Comparison of ENCODE assay signal across 8 cellular contexts in genomic region chr5:116084891-116085715, GRCh38. TPM values are rescaled to one million over a fixed set of nuclear protein-coding genes. Genes with fewer than 3 reads are reported as not detected.
DNase-seq lines count a peak whose midpoint lies in the region; ATAC-seq and TF ChIP-seq lines count a peak whose summit lies in the region.

TSS of gene COMMD10 (plus strand) at chr5:116085025.

- CTCF ChIA-PET in naive thymus-derived CD4-positive, alpha-beta T cell (lab: Charles Lee): no interaction called here

- ATAC-seq in GM21717 (IDR thresholded peaks at IDR 0.05; ENCODE audit: unreplicated experiment): peak; percentile 94
- ATAC-seq in naive thymus-derived CD4-positive, alpha-beta T cell: peak; percentile 95
- peak; percentile 97 for ATAC-seq in stimulated activated memory B cell treated with anti-CD40 and anti-IgM and Interleukin-4, amounts not matched to agents 10 μg/mL and 1 μg/mL and 100 μg/mL, for 72 hours

- DNase-seq in DMS79 (lab: John Stamatoyannopoulos, UW) (peak; percentile 36), RPMI7951 (ENCODE audit: low read depth) (peak; percentile 83), fibroblast of lung (ENCODE audit: low read depth in 2 of 2) (peak; percentile 90)
- peak; percentile 90 for DNase-seq in Jurkat, Clone E6-1 (ENCODE audit: low read depth, low spot score)
- peak; percentile 72 for DNase-seq in activated T-helper 1 cell treated with anti-CD3 and anti-CD28 coated beads, Interleukin-12 subunit alpha, Interleukin-12 subunit beta, Interleukin-2, Interleukin-4 antibody, amounts not matched to agents 30 ng/mL and 10 ng/mL and 1 ng/mL, durations not matched to agents 14 hours and 24 hours and 36 hours (ENCODE audit: low spot score)
- DNase-seq in naive thymus-derived CD4-positive, alpha-beta T cell: peak; percentile 65 to 88 (median 83)

- no peaks in the 10 kb centered on the region for H3K27me3 ChIP-seq in fibroblast of lung (ENCODE audit: control insufficient read depth, insufficient read depth, low read length)
- no peaks in the 10 kb centered on the region for H3K27me3 ChIP-seq in naive thymus-derived CD4-positive, alpha-beta T cell (ENCODE audit: control insufficient read depth in 2 of 2, insufficient read depth in 2 of 2, low read length in 2 of 2)

- H3K4me1 Mint-ChIP-seq in activated T-helper 1 cell treated with anti-CD3 and anti-CD28 coated beads, Interleukin-12 subunit alpha, Interleukin-12 subunit beta, Interleukin-2, Interleukin-4 antibody, amounts not matched to agents 30 ng/mL and 10 ng/mL and 1 ng/mL, durations not matched to agents 14 hours and 24 hours and 36 hours (ENCODE audit: low read depth): peaks cover 30% of the 10 kb centered on the region
- peaks cover 22 to 77% (median 66%) of the 10 kb centered on the region in 7 donors for H3K4me1 Mint-ChIP-seq in naive thymus-derived CD4-positive, alpha-beta T cell
- peaks cover 69% of the 10 kb centered on the region for H3K4me1 Mint-ChIP-seq in stimulated activated memory B cell treated with anti-CD40 and anti-IgM and Interleukin-4, amounts not matched to agents 10 μg/mL and 1 μg/mL and 100 μg/mL, for 72 hours

- H3K27me3 Mint-ChIP-seq in activated T-helper 1 cell treated with anti-CD3 and anti-CD28 coated beads, Interleukin-12 subunit alpha, Interleukin-12 subunit beta, Interleukin-2, Interleukin-4 antibody, amounts not matched to agents 30 ng/mL and 10 ng/mL and 1 ng/mL, durations not matched to agents 14 hours and 24 hours and 36 hours (ENCODE audit: insufficient read depth): peaks cover 4% of the 10 kb centered on the region
- peaks cover 0 to 3% (median 0%) of the 10 kb centered on the region in 5 donors for H3K27me3 Mint-ChIP-seq in naive thymus-derived CD4-positive, alpha-beta T cell
- H3K27me3 Mint-ChIP-seq in stimulated activated memory B cell treated with anti-CD40 and anti-IgM and Interleukin-4, amounts not matched to agents 10 μg/mL and 1 μg/mL and 100 μg/mL, for 72 hours: no peaks in the 10 kb centered on the region

- intact Hi-C loops in activated T-helper 1 cell treated with anti-CD3 and anti-CD28 coated beads, Interleukin-12 subunit alpha, Interleukin-12 subunit beta, Interleukin-2, Interleukin-4 antibody, amounts not matched to agents 30 ng/mL and 10 ng/mL and 1 ng/mL, durations not matched to agents 14 hours and 24 hours and 36 hours (cut with micrococcal nuclease): loop anchor here (1.0 to 10.0 kb wide), 5 partner anchors 244 to 910 kb away; partner anchors contain the start of genes AP3S1, ATG12, FEM1C and PGGT1B
- intact Hi-C loops in naive thymus-derived CD4-positive, alpha-beta T cell (cut with micrococcal nuclease): loop anchor here (1.0 to 10.0 kb wide), 9 partner anchors 17 to 910 kb away; partner anchors contain the start of genes AP3S1 (in 2 of the 2), ATG12 (in 2 of the 2), CCDC112 (in 2 of the 2) and FEM1C (in 2 of the 2)

- H3K27ac ChIP-seq in fibroblast of lung (ENCODE audit: insufficient read depth, low read length): peak within 1 kb of the TSS; percentile 88
- H3K27ac ChIP-seq in naive thymus-derived CD4-positive, alpha-beta T cell (ENCODE audit: low read depth, low read length): peak within 1 kb of the TSS; percentile 94

- H3K4me1 ChIP-seq in fibroblast of lung (ENCODE audit: control insufficient read depth, extremely low read depth, insufficient read depth, low read length): no peaks in the 10 kb centered on the region
- peaks cover 13 to 16% of the 10 kb centered on the region in 2 donors for H3K4me1 ChIP-seq in naive thymus-derived CD4-positive, alpha-beta T cell (ENCODE audit: control insufficient read depth in 2 of 2, insufficient read depth in 2 of 2, low read length in 2 of 2)

- peak within 1 kb of the TSS; percentile 89 for H3K4me3 Mint-ChIP-seq in activated T-helper 1 cell treated with anti-CD3 and anti-CD28 coated beads, Interleukin-12 subunit alpha, Interleukin-12 subunit beta, Interleukin-2, Interleukin-4 antibody, amounts not matched to agents 30 ng/mL and 10 ng/mL and 1 ng/mL, durations not matched to agents 14 hours and 24 hours and 36 hours
- H3K4me3 Mint-ChIP-seq in naive thymus-derived CD4-positive, alpha-beta T cell: peak within 1 kb of the TSS; percentile 87 to 98 (median 95)
- peak within 1 kb of the TSS; percentile 89 for H3K4me3 Mint-ChIP-seq in stimulated activated memory B cell treated with anti-CD40 and anti-IgM and Interleukin-4, amounts not matched to agents 10 μg/mL and 1 μg/mL and 100 μg/mL, for 72 hours

- POLR2A ChIA-PET in naive thymus-derived CD4-positive, alpha-beta T cell (lab: Charles Lee): interaction anchor here (0.8 to 1.7 kb wide), 8 partner anchors 243 to 563 kb away, joined by 3 to 6 read pairs (median 3); partner anchors contain the start of genes AP3S1 and TMED7

- no peak for TF ChIP-seq CTCF in fibroblast of lung (conservative IDR thresholded peaks at IDR 0.05 in 1 of 2, IDR thresholded peaks at IDR 0.05 in 1 of 2; ENCODE audit: low read depth in 1 of 2, low read length in 2 of 2)

- H3K9me3 Mint-ChIP-seq in activated T-helper 1 cell treated with anti-CD3 and anti-CD28 coated beads, Interleukin-12 subunit alpha, Interleukin-12 subunit beta, Interleukin-2, Interleukin-4 antibody, amounts not matched to agents 30 ng/mL and 10 ng/mL and 1 ng/mL, durations not matched to agents 14 hours and 24 hours and 36 hours: no peaks in the 10 kb centered on the region
- H3K9me3 Mint-ChIP-seq in naive thymus-derived CD4-positive, alpha-beta T cell: peaks cover 0 to 2% (median 0%) of the 10 kb centered on the region in 11 donors
- H3K9me3 Mint-ChIP-seq in stimulated activated memory B cell treated with anti-CD40 and anti-IgM and Interleukin-4, amounts not matched to agents 10 μg/mL and 1 μg/mL and 100 μg/mL, for 72 hours: no peaks in the 10 kb centered on the region

- H3K27ac Mint-ChIP-seq in activated T-helper 1 cell treated with anti-CD3 and anti-CD28 coated beads, Interleukin-12 subunit alpha, Interleukin-12 subunit beta, Interleukin-2, Interleukin-4 antibody, amounts not matched to agents 30 ng/mL and 10 ng/mL and 1 ng/mL, durations not matched to agents 14 hours and 24 hours and 36 hours: peak within 1 kb of the TSS; percentile 86
- peak within 1 kb of the TSS; percentile 90 to 99 (median 98) for H3K27ac Mint-ChIP-seq in naive thymus-derived CD4-positive, alpha-beta T cell
- peak within 1 kb of the TSS; percentile 94 for H3K27ac Mint-ChIP-seq in stimulated activated memory B cell treated with anti-CD40 and anti-IgM and Interleukin-4, amounts not matched to agents 10 μg/mL and 1 μg/mL and 100 μg/mL, for 72 hours

- peak within 1 kb of the TSS; percentile 97 for H3K9ac ChIP-seq in fibroblast of lung (ENCODE audit: insufficient read depth, low read length)

- peak within 1 kb of the TSS; percentile 95 for H2AFZ ChIP-seq in fibroblast of lung (ENCODE audit: low read length)

- H3K36me3 ChIP-seq in fibroblast of lung (ENCODE audit: control insufficient read depth, insufficient read depth, low read length): no peaks in the 10 kb centered on the region
- H3K36me3 ChIP-seq in naive thymus-derived CD4-positive, alpha-beta T cell (ENCODE audit: control insufficient read depth in 2 of 3, insufficient read depth in 3 of 3, low read length in 3 of 3): no peaks in the 10 kb centered on the region

- H3K9me3 ChIP-seq in fibroblast of lung (ENCODE audit: control insufficient read depth, insufficient read depth, low read depth, low read length): no peaks in the 10 kb centered on the region
- no peaks in the 10 kb centered on the region for H3K9me3 ChIP-seq in naive thymus-derived CD4-positive, alpha-beta T cell (ENCODE audit: control insufficient read depth in 2 of 3, low read length in 3 of 3)

- H4K20me1 ChIP-seq in fibroblast of lung (ENCODE audit: control insufficient read depth, extremely low read depth, insufficient read depth, low read length): no peaks in the 10 kb centered on the region

- H3K4me3 ChIP-seq in Jurkat, Clone E6-1 (ENCODE audit: low read length): peak within 1 kb of the TSS; percentile 80
- peak within 1 kb of the TSS; percentile 69 to 84 (median 78) for H3K4me3 ChIP-seq in fibroblast of lung (replicated peaks in 1 of 4; ENCODE audit: control extremely low read depth in 1 of 4, insufficient read depth in 1 of 4, low read depth in 3 of 4, low read length in 4 of 4)
- H3K4me3 ChIP-seq in naive thymus-derived CD4-positive, alpha-beta T cell (ENCODE audit: low read length): peak within 1 kb of the TSS; percentile 54

- peaks cover 19% of the 10 kb centered on the region for H3K36me3 Mint-ChIP-seq in activated T-helper 1 cell treated with anti-CD3 and anti-CD28 coated beads, Interleukin-12 subunit alpha, Interleukin-12 subunit beta, Interleukin-2, Interleukin-4 antibody, amounts not matched to agents 30 ng/mL and 10 ng/mL and 1 ng/mL, durations not matched to agents 14 hours and 24 hours and 36 hours (ENCODE audit: low read depth)
- H3K36me3 Mint-ChIP-seq in naive thymus-derived CD4-positive, alpha-beta T cell: peaks cover 9 to 28% (median 20%) of the 10 kb centered on the region in 5 donors
- H3K36me3 Mint-ChIP-seq in stimulated activated memory B cell treated with anti-CD40 and anti-IgM and Interleukin-4, amounts not matched to agents 10 μg/mL and 1 μg/mL and 100 μg/mL, for 72 hours: peaks cover 35% of the 10 kb centered on the region

- H3K79me2 ChIP-seq in fibroblast of lung (ENCODE audit: control insufficient read depth, insufficient read depth, low read length): peaks cover 13% of the 10 kb centered on the region

- H3K4me2 ChIP-seq in fibroblast of lung (ENCODE audit: extremely low read depth, insufficient read depth, low read length): peak within 1 kb of the TSS; percentile 81

RNA-seq across cellular contexts. Expression of gene COMMD10, which starts in this region (rescaled TPM):
- polyA plus RNA-seq in Jurkat, Clone E6-1 (2012; ENCODE audit: insufficient read depth, insufficient read length): 38.4 TPM
- 46.3 and 57.1 TPM in 2 replicates for total RNA-seq in RPMI7951 (2014; rRNA removed; shearing (Covaris generic))
- total RNA-seq in activated T-helper 1 cell treated with anti-CD3 and anti-CD28 coated beads, Interleukin-12 subunit alpha, Interleukin-12 subunit beta, Interleukin-2, Interleukin-4 antibody, amounts not matched to agents 30 ng/mL and 10 ng/mL and 1 ng/mL, durations not matched to agents 14 hours and 24 hours and 36 hours: 21.8 and 23.6 TPM in 2 replicates
- total RNA-seq in fibroblast of lung: 31.6 and 35.8 TPM in 2 replicates
- 22.8 and 24.2 TPM in 2 replicates for polyA plus RNA-seq in fibroblast of lung
- polyA plus RNA-seq in fibroblast of lung (2012): 19.5 and 20.1 TPM in 2 replicates
- 1.6 TPM in 1 of 2 replicates, not detected in the other for polyA minus RNA-seq in fibroblast of lung (ENCODE audit: low replicate concordance)
- 10 to 100 TPM; 29.4 to 50.6 (median 37.8) TPM for total RNA-seq in naive thymus-derived CD4-positive, alpha-beta T cell
- polyA plus RNA-seq in naive thymus-derived CD4-positive, alpha-beta T cell: 10 to 100 TPM; 30.9 to 43.5 TPM

Comparison
In these comparisons a context has a peak if more than half of its experiments do, and no peak if none do; other contexts are left out.
1. Peak in every context shown above with its lines: DNase-seq, ATAC-seq, H3K4me3 ChIP-seq and H3K27ac ChIP-seq.
2. DNase-seq: peak in every context shown above with its lines; median percentile 90 in Jurkat, Clone E6-1; 90 in fibroblast of lung; 83 in RPMI7951; 83 in naive thymus-derived CD4-positive, alpha-beta T cell; 72 in activated T-helper 1 cell treated with anti-CD3 and anti-CD28 coated beads, Interleukin-12 subunit alpha, Interleukin-12 subunit beta, Interleukin-2, Interleukin-4 antibody, amounts not matched to agents 30 ng/mL and 10 ng/mL and 1 ng/mL, durations not matched to agents 14 hours and 24 hours and 36 hours; 36 in DMS79.